In the genomic region with DNA sequence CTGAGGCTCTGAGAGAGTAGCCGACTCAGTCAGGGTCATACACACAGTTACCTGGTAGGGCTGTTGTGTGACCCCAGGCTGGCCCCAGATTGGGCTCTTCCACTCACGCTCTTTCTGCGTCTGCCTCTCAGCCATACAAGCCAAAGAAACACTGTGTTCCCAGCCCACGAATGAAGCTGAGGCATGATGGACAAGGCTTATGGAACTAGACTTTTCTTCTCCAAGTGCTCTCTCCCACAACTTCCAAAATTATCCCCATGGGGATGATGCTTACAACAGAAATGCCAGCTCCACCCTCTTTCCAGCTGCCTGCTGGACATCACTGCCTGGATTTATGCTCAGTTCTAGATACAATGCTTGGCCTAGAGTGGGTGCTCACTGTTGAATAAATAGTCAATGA, we compare ENCODE assay signal across 12 cellular contexts.
A peak's percentile ranks its signal among the peaks of the same experiment; 100 is the strongest.
DNase-seq lines count a peak whose midpoint lies in the region; ATAC-seq and TF ChIP-seq lines count a peak whose summit lies in the region.
"Had no signal": no experiment of that assay in that cellular context is flagged by ENCODE, and none has a peak within 500 bp of the region (broad histone marks: within the 10 kb centered on the region; RNA-seq: fewer than 3 reads in every experiment).

No MANE protein-coding gene starts in this region.

- H3K9me3 ChIP-seq in IMR-90 (ENCODE audit: control insufficient read depth, insufficient read depth, low read length), result no peaks in the 10 kb centered on the region
- H3K9me3 ChIP-seq in mucosa of rectum (ENCODE audit: control insufficient read depth in 2 of 2, low read length in 2 of 2), result no peaks in the 10 kb centered on the region
- H3K9me3 ChIP-seq: SJSA1, spleen had no signal

- no peak overlapping the region for H2BK5ac ChIP-seq in IMR-90 (ENCODE audit: low read depth, low read length, poor library complexity, severe bottlenecking)

- TF ChIP-seq RAD21 in IMR-90 (IDR thresholded peaks at IDR 0.05; ENCODE audit: low read length), result no peak

- H3K4me3 ChIP-seq in IMR-90 (ENCODE audit: insufficient read depth, low read depth, low read length), result no peak overlapping the region
- no peak overlapping the region for H3K4me3 ChIP-seq in mucosa of rectum (ENCODE audit: low read length in 2 of 2)
- H3K4me3 ChIP-seq: SJSA1, spleen had no signal

- TF ChIP-seq POLR2A in IMR-90 (IDR thresholded peaks at IDR 0.05; ENCODE audit: low read depth, low read length), result no peak

- no peak for DNase-seq in IMR-90
- no peak for DNase-seq in chondrocyte (ENCODE audit: low spot score)
- DNase-seq in activated T-cell treated with anti-CD3 and anti-CD28 coated beads, Interleukin-2, amount 50 U/mL, for 4 hours, result no peak
- no peak for DNase-seq in stimulated activated CD8-positive, alpha-beta memory T cell treated with anti-CD3 and anti-CD28 coated beads, Interleukin-4, amount 100 ng/mL, for 48 hours
- DNase-seq in HuH-7 (ENCODE audit: low spot score), result no peak
- DNase-seq in midbrain (lab: John Stamatoyannopoulos, UW), result no peak
- DNase-seq: activated B cell treated with CpG ODN at 0.5 μM for 24 hours, amniotic stem cell, spleen had no signal

- H3K18ac ChIP-seq in IMR-90 (ENCODE audit: low read depth, low read length), result no peak overlapping the region

- BruUV-seq in IMR-90 (replicated peaks; lab: Mats Ljungman, UMichigan), result no TSS peak

- no peaks in the 10 kb centered on the region for H4K20me1 ChIP-seq in IMR-90 (ENCODE audit: insufficient read depth, low read length)

- no peak overlapping the region for H2AK9ac ChIP-seq in IMR-90 (replicated peaks; ENCODE audit: low read depth, low read length, poor library complexity)

- dilution Hi-C loops in IMR-90 (cut with HindIII; ENCODE audit: low sequenced_read_pairs, unreplicated experiment), result no loop called here

- peaks cover 11% of the 10 kb centered on the region for H3K4me1 ChIP-seq in IMR-90 (ENCODE audit: control insufficient read depth, insufficient read depth, low read length)
- peaks cover 39 to 48% of the 10 kb centered on the region in 2 donors for H3K4me1 ChIP-seq in mucosa of rectum (ENCODE audit: control insufficient read depth in 2 of 2, insufficient read depth in 2 of 2, low read length in 2 of 2)

- H3K4me1 Mint-ChIP-seq in chondrocyte (ENCODE audit: low read depth), result peaks cover 45% of the 10 kb centered on the region
- peaks cover 27% of the 10 kb centered on the region for H3K4me1 Mint-ChIP-seq in activated T-cell treated with anti-CD3 and anti-CD28 coated beads, Interleukin-2, amount 50 U/mL, for 4 hours (ENCODE audit: low read depth)

- peak overlapping the region; percentile 4; the same call in 1 of the 3 replicates for H2BK15ac ChIP-seq in IMR-90 (ENCODE audit: low read depth, low read length)

- no peak overlapping the region for H4K91ac ChIP-seq in IMR-90 (ENCODE audit: insufficient read depth, low read depth, low read length)

- 80% methylated on average over 3 of the region's 4 CpGs; no CpG with 5 or more reads in 1 of the 2 experiments for WGBS in IMR-90 (ENCODE audit: extremely low coverage in 2 of 2, insufficient read length in 1 of 2), 2 experiments

- TF ChIP-seq CTCF in IMR-90 (conservative IDR thresholded peaks at IDR 0.05; ENCODE audit: low read depth, low read length) (no peak), chondrocyte (IDR thresholded peaks at IDR 0.05) (no peak)

- H2BK120ac ChIP-seq in IMR-90 (ENCODE audit: low read depth, low read length), result no peak overlapping the region

- POLR2A ChIA-PET in IMR-90 (lab: Charles Lee; ENCODE audit: unreplicated experiment), result no interaction called here

- H3K9me1 ChIP-seq in IMR-90 (ENCODE audit: insufficient read depth, low read length), result peaks cover 8% of the 10 kb centered on the region

- H4K8ac ChIP-seq in IMR-90 (ENCODE audit: low read depth in 2 of 2, low read length in 2 of 2), result no peak overlapping the region

- no peaks in the 10 kb centered on the region for H3K36me3 Mint-ChIP-seq in chondrocyte (ENCODE audit: low read depth)
- H3K36me3 Mint-ChIP-seq in activated T-cell treated with anti-CD3 and anti-CD28 coated beads, Interleukin-2, amount 50 U/mL, for 4 hours (ENCODE audit: insufficient read depth), result no peaks in the 10 kb centered on the region

- H3K4me3 Mint-ChIP-seq in chondrocyte (ENCODE audit: unreplicated experiment), result no peak overlapping the region
- H3K4me3 Mint-ChIP-seq in activated T-cell treated with anti-CD3 and anti-CD28 coated beads, Interleukin-2, amount 50 U/mL, for 4 hours, result no peak overlapping the region
- H3K4me3 Mint-ChIP-seq: activated B cell treated with CpG ODN at 0.5 μM for 24 hours had no signal

- peak overlapping the region; percentile 53; the same call in 1 of the 2 replicates for H3K14ac ChIP-seq in IMR-90 (replicated peaks; ENCODE audit: low read depth, low read length)

- intact Hi-C loops in IMR-90 (cut with micrococcal nuclease), result no loop called here

- H3K23ac ChIP-seq in IMR-90 (ENCODE audit: low read depth, low read length), result no peak overlapping the region

- no peak overlapping the region for H3K9ac ChIP-seq in IMR-90 (ENCODE audit: low read depth, low read length)
- no peak overlapping the region for H3K9ac ChIP-seq in mucosa of rectum (ENCODE audit: low read depth in 1 of 2, low read length in 2 of 2)

- no peak overlapping the region for H2BK20ac ChIP-seq in IMR-90 (ENCODE audit: low read depth, low read length)

- H3K36me3 ChIP-seq in IMR-90 (ENCODE audit: control insufficient read depth, insufficient read depth, low read length) (no peaks in the 10 kb centered on the region), mucosa of rectum (ENCODE audit: control insufficient read depth in 2 of 2, insufficient read depth in 2 of 2, low read length in 2 of 2) (no peaks in the 10 kb centered on the region)
- H3K36me3 ChIP-seq: SJSA1, spleen had no signal

- peak overlapping the region; percentile 75 for H3K27ac Mint-ChIP-seq in chondrocyte (ENCODE audit: unreplicated experiment)
- H3K27ac Mint-ChIP-seq: activated B cell treated with CpG ODN at 0.5 μM for 24 hours had no signal

- no peak overlapping the region for H3K56ac ChIP-seq in IMR-90 (ENCODE audit: extremely low read depth, insufficient read depth, low read length)

- CTCF ChIA-PET in IMR-90 (lab: Yijun Ruan, JAX), result no interaction called here

- H3K27me3 Mint-ChIP-seq in chondrocyte (ENCODE audit: low read depth), result no peaks in the 10 kb centered on the region
- H3K27me3 Mint-ChIP-seq in activated T-cell treated with anti-CD3 and anti-CD28 coated beads, Interleukin-2, amount 50 U/mL, for 4 hours (ENCODE audit: low read depth), result no peaks in the 10 kb centered on the region
- H3K27me3 Mint-ChIP-seq: activated B cell treated with CpG ODN at 0.5 μM for 24 hours had no signal

- no peak overlapping the region for H2AFZ ChIP-seq in IMR-90 (replicated peaks; ENCODE audit: low read length, poor library complexity)

- H3K27ac ChIP-seq in IMR-90 (ENCODE audit: insufficient read depth, low read length) (no peak overlapping the region), mucosa of rectum (ENCODE audit: low read depth in 2 of 2, low read length in 2 of 2) (peak overlapping the region; percentile 69 to 77), temporal lobe (ENCODE audit: low read depth, low read length) (peak overlapping the region; percentile 48)
- H3K27ac ChIP-seq: SJSA1 had no signal

- in situ Hi-C loops in IMR-90 (cut with MboI; ENCODE audit: low sequenced_read_pairs), result no loop called here

- H2AK5ac ChIP-seq in IMR-90 (ENCODE audit: low read depth, low read length), result no peak overlapping the region; the same call in 1 of the 2 replicates

- H3K4me2 ChIP-seq in IMR-90 (ENCODE audit: low read depth, low read length), result no peak overlapping the region

- ATAC-seq in IMR-90 (ENCODE audit: low read depth), result no peak
- ATAC-seq in activated T-cell treated with anti-CD3 and anti-CD28 coated beads, Interleukin-2, amount 50 U/mL, for 4 hours, result no peak

- no peak overlapping the region for H3K4ac ChIP-seq in IMR-90 (ENCODE audit: low read depth, low read length)

- no peaks in the 10 kb centered on the region for H3K79me1 ChIP-seq in IMR-90 (ENCODE audit: low read depth in 1 of 2, low read length in 2 of 2)

- H3K9me3 Mint-ChIP-seq in chondrocyte (ENCODE audit: low read depth), result no peaks in the 10 kb centered on the region
- no peaks in the 10 kb centered on the region for H3K9me3 Mint-ChIP-seq in activated T-cell treated with anti-CD3 and anti-CD28 coated beads, Interleukin-2, amount 50 U/mL, for 4 hours
- H3K9me3 Mint-ChIP-seq: activated B cell treated with CpG ODN at 0.5 μM for 24 hours had no signal

- H4K5ac ChIP-seq in IMR-90 (ENCODE audit: low read depth, low read length), result no peak overlapping the region

- H3K27me3 ChIP-seq in IMR-90 (ENCODE audit: control insufficient read depth, insufficient read depth, low read length) (no peaks in the 10 kb centered on the region), mucosa of rectum (ENCODE audit: control insufficient read depth in 2 of 2, insufficient read depth in 2 of 2, low read length in 2 of 2) (no peaks in the 10 kb centered on the region)
- H3K27me3 ChIP-seq: SJSA1, spleen had no signal

TF ChIP-seq in IMR-90, 13 proteins besides CTCF, POLR2A, EP300 and RAD21 (continues in another document):
- TF ChIP-seq BHLHE40 (IDR thresholded peaks at IDR 0.05; ENCODE audit: low read depth, low read length) (no peak), MAFK (IDR thresholded peaks at IDR 0.05; ENCODE audit: low read depth, low read length) (no peak), NFE2L2 (IDR thresholded peaks at IDR 0.05; ENCODE audit: low read depth, low read length) (no peak), MXI1 (IDR thresholded peaks at IDR 0.05; ENCODE audit: borderline replicate concordance, low read depth, low read length) (no peak), CHD1 (IDR thresholded peaks at IDR 0.05; ENCODE audit: low read depth, low read length) (no peak), CEBPB (IDR thresholded peaks at IDR 0.05; ENCODE audit: low read depth, low read length) (no peak), SMC3 (IDR thresholded peaks at IDR 0.05; ENCODE audit: low read depth, low read length) (no peak), FOS (IDR thresholded peaks at IDR 0.05; ENCODE audit: low read depth, low read length) (no peak), MAZ (IDR thresholded peaks at IDR 0.05; ENCODE audit: borderline replicate concordance, low read depth, low read length) (no peak), RFX5 (IDR thresholded peaks at IDR 0.05; ENCODE audit: low read depth, low read length) (no peak), RCOR1 (IDR thresholded peaks at IDR 0.05; ENCODE audit: insufficient replicate concordance, low read length) (no peak)
- TF ChIP-seq, protein P1, sequence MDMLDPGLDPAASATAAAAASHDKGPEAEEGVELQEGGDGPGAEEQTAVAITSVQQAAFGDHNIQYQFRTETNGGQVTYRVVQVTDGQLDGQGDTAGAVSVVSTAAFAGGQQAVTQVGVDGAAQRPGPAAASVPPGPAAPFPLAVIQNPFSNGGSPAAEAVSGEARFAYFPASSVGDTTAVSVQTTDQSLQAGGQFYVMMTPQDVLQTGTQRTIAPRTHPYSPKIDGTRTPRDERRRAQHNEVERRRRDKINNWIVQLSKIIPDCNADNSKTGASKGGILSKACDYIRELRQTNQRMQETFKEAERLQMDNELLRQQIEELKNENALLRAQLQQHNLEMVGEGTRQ (IDR thresholded peaks at IDR 0.05; ENCODE audit: low read depth, low read length), result no peak
